9 cellular contexts compared by ENCODE assay signal in genomic region chr1:248618878-248619277, GRCh38. TPM values are rescaled to one million over a fixed set of nuclear protein-coding genes. Genes with fewer than 3 reads are reported as not detected.
DNase-seq lines count a peak whose midpoint lies in the region; ATAC-seq and TF ChIP-seq lines count a peak whose summit lies in the region.
"Had no signal": no experiment of that assay in that cellular context is flagged by ENCODE, and none has a peak within 500 bp of the region (broad histone marks: within the 10 kb centered on the region; RNA-seq: fewer than 3 reads in every experiment).

No MANE protein-coding gene starts in this region.

- in situ Hi-C loops in Panc1 (cut with HindIII; ENCODE audit: low pct_unique_long_range_greater_than_20kb, low sequenced_read_pairs): no loop called here

- ATAC-seq in Panc1 (peak; percentile 84), left colon (peak; percentile 27), HG03354 (IDR thresholded peaks at IDR 0.05; ENCODE audit: poor library complexity, severe bottlenecking, unreplicated experiment) (no peak)

- H3K27me3 ChIP-seq in Panc1 (ENCODE audit: control insufficient read depth, insufficient read depth, low read length): no peaks in the 10 kb centered on the region

- no peaks in the 10 kb centered on the region for H3K4me1 ChIP-seq in Panc1 (ENCODE audit: control insufficient read depth, insufficient read depth, low read length)

- H3K27ac ChIP-seq in Panc1 (ENCODE audit: low read length): no peak overlapping the region

- CTCF ChIA-PET in Panc1 (lab: Charles Lee): no interaction called here

- H3K36me3 ChIP-seq in Panc1 (ENCODE audit: control insufficient read depth, insufficient read depth, low read length): no peaks in the 10 kb centered on the region

- no peak overlapping the region for H3K4me3 ChIP-seq in Panc1 (ENCODE audit: low read depth in 2 of 2, low read length in 2 of 2)

- POLR2A ChIA-PET in Panc1 (lab: Charles Lee): no interaction called here

- peak; percentile 10 to 26 for DNase-seq in AML-193 (lab: John Stamatoyannopoulos, UW)
- DNase-seq in GM20000 (ENCODE audit: low spot score): peak; percentile 33
- DNase-seq in Panc1 (ENCODE audit: low read depth, low spot score): peak; percentile 18
- DNase-seq in activated naive CD8-positive, alpha-beta T cell treated with anti-CD3 and anti-CD28 coated beads, Interleukin-2, amount 50 U/mL, for 16 hours (ENCODE audit: low read depth, low spot score): peak; percentile 4
- peak in 1 of 2 donors; percentile 65 for DNase-seq in left colon
- DNase-seq in stimulated activated CD8-positive, alpha-beta memory T cell treated with anti-CD3 and anti-CD28 coated beads, Interleukin-7, amount 100 ng/mL, for 24 hours (ENCODE audit: low read depth): peak; percentile 17
- DNase-seq in DMS114 treated with DMSO at 0.1 percent for 48 hours (lab: John Stamatoyannopoulos, UW; ENCODE audit: unreplicated experiment): no peak

- BruUV-seq in Panc1 (replicated peaks; lab: Mats Ljungman, UMichigan): no TSS peak

- intact Hi-C loops in Panc1 (cut with micrococcal nuclease; ENCODE audit: unreplicated experiment) (no loop called here), left colon (cut with DNase I, micrococcal nuclease) (no loop called here)

- TF ChIP-seq CTCF in GM20000 (IDR thresholded peaks at IDR 0.05; ENCODE audit: extremely low read depth, missing control alignments) (peak; percentile 55), Panc1 (IDR thresholded peaks at IDR 0.05) (peak; percentile 77)

- no peaks in the 10 kb centered on the region for H3K9me3 ChIP-seq in Panc1 (ENCODE audit: control insufficient read depth, insufficient read depth, low read depth, low read length)

RNA-seq across cellular contexts. Expression of gene OR2T11, which starts 16.0 kb away (rescaled TPM):
- total RNA-seq in Panc1 (2021; ENCODE audit: unreplicated experiment) (not detected), left colon (not detected)
- not detected for polyA plus RNA-seq in Panc1 (2012; ENCODE audit: insufficient read length)
- total RNA-seq: H1 had no signal
- polyA plus RNA-seq: H1 had no signal

RNA-seq across cellular contexts. Expression of gene OR2T10, which starts 21.4 kb away (rescaled TPM):
- total RNA-seq in Panc1 (2021; ENCODE audit: unreplicated experiment) (not detected), left colon (not detected)
- polyA plus RNA-seq in Panc1 (2012; ENCODE audit: insufficient read length): not detected
- total RNA-seq: H1 had no signal
- polyA plus RNA-seq: H1 had no signal

RNA-seq across cellular contexts. Expression of gene OR2T35, which starts 26.2 kb away (rescaled TPM):
- total RNA-seq in Panc1 (2021; ENCODE audit: unreplicated experiment) (not detected), left colon (not detected)
- not detected for polyA plus RNA-seq in Panc1 (2012; ENCODE audit: insufficient read length)
- total RNA-seq: H1 had no signal
- polyA plus RNA-seq: H1 had no signal

RNA-seq across cellular contexts. Expression of gene OR2T27, which starts 36.5 kb away (rescaled TPM):
- total RNA-seq in Panc1 (2021; ENCODE audit: unreplicated experiment) (not detected), left colon (not detected)
- not detected for polyA plus RNA-seq in Panc1 (2012; ENCODE audit: insufficient read length)
- total RNA-seq: H1 had no signal
- polyA plus RNA-seq: H1 had no signal

RNA-seq across cellular contexts. Expression of gene OR2T34, which starts 44.3 kb away (rescaled TPM):
- total RNA-seq in Panc1 (2021; ENCODE audit: unreplicated experiment) (not detected), left colon (not detected)
- not detected for polyA plus RNA-seq in Panc1 (2012; ENCODE audit: insufficient read length)
- total RNA-seq: H1 had no signal
- polyA plus RNA-seq: H1 had no signal
